1 cellular context compared by ENCODE assay signal in genomic region chr1:236063919-236064673, GRCh38.
A peak's percentile ranks its signal among the peaks of the same experiment; 100 is the strongest.
TF ChIP-seq lines count a peak whose summit lies in the region.

No MANE protein-coding gene starts in this region.

TF ChIP-seq in HepG2, 621 proteins besides CTCF, POLR2A, EP300 and RAD21 (continued from another document and continues in another):
- TF ChIP-seq HOMEZ (CRISPR knock-in tag; IDR thresholded peaks at IDR 0.05; ENCODE audit: low read depth) (peak; percentile 60; the same call in 1 of the 2 replicates), TRAFD1 (CRISPR knock-in tag; IDR thresholded peaks at IDR 0.05; ENCODE audit: borderline replicate concordance) (peak; percentile 37; the same call in 1 of the 2 replicates), ZFYVE20 (CRISPR knock-in tag; IDR thresholded peaks at IDR 0.05; ENCODE audit: borderline replicate concordance, low read depth) (no peak), ZMYM4 (CRISPR knock-in tag; IDR thresholded peaks at IDR 0.05) (peak; percentile 73; the same call in 1 of the 2 replicates), TBX2 (CRISPR knock-in tag; IDR thresholded peaks at IDR 0.05; ENCODE audit: borderline replicate concordance) (peak; percentile 87; the same call in 1 of the 2 replicates), ZBTB1 (CRISPR knock-in tag; IDR thresholded peaks at IDR 0.05; ENCODE audit: borderline replicate concordance) (no peak), KLF9 (CRISPR knock-in tag; IDR thresholded peaks at IDR 0.05; ENCODE audit: low read depth) (peak; percentile 87; the same call in 1 of the 2 replicates), DMTF1 (CRISPR knock-in tag; IDR thresholded peaks at IDR 0.05) (peak; percentile 94; the same call in 1 of the 2 replicates), RBM39 (IDR thresholded peaks at IDR 0.05; ENCODE audit: low read depth, low read length, poor library complexity, severe bottlenecking) (peak; percentile 37), ISL2 (CRISPR knock-in tag; IDR thresholded peaks at IDR 0.05) (peak; percentile 72; the same call in 1 of the 2 replicates), ZKSCAN5 (CRISPR knock-in tag; IDR thresholded peaks at IDR 0.05) (no peak), ZNF691 (CRISPR knock-in tag; IDR thresholded peaks at IDR 0.05; ENCODE audit: borderline replicate concordance, low read depth) (peak; percentile 97; the same call in 1 of the 2 replicates), MTF1 (CRISPR knock-in tag; IDR thresholded peaks at IDR 0.05) (peak; percentile 88; the same call in 1 of the 2 replicates), ZNF143 (CRISPR knock-in tag; IDR thresholded peaks at IDR 0.05) (peak; percentile 79), ZMAT5 (CRISPR knock-in tag; IDR thresholded peaks at IDR 0.05; ENCODE audit: borderline replicate concordance, low read depth) (no peak), FOXP1 (IDR thresholded peaks at IDR 0.05) (no peak), FOXP1 (CRISPR knock-in tag; IDR thresholded peaks at IDR 0.05) (peak; percentile 55; the same call in 1 of the 2 replicates), ZNF674 (CRISPR knock-in tag; IDR thresholded peaks at IDR 0.05; ENCODE audit: low read depth) (no peak), GABPA (IDR thresholded peaks at IDR 0.05; ENCODE audit: low read depth, low read length) (peak; percentile 40), GABPA (CRISPR knock-in tag; IDR thresholded peaks at IDR 0.05; ENCODE audit: low read depth) (peak; percentile 87), ZNF549 (CRISPR knock-in tag; IDR thresholded peaks at IDR 0.05) (peak; percentile 30; the same call in 1 of the 2 replicates), SMC3 (IDR thresholded peaks at IDR 0.05; ENCODE audit: low read length) (0 out of 2 replicates have a peak, but pooled peaks have one; percentile 12), RCOR2 (CRISPR knock-in tag; IDR thresholded peaks at IDR 0.05) (peak; percentile 75), YEATS4 (CRISPR knock-in tag; IDR thresholded peaks at IDR 0.05; ENCODE audit: borderline replicate concordance) (peak; percentile 84; the same call in 1 of the 2 replicates), SMARCE1 (IDR thresholded peaks at IDR 0.05; ENCODE audit: borderline replicate concordance) (no peak), ZFP82 (CRISPR knock-in tag; IDR thresholded peaks at IDR 0.05; ENCODE audit: borderline replicate concordance) (no peak), SMAD1 (CRISPR knock-in tag; IDR thresholded peaks at IDR 0.05; ENCODE audit: borderline replicate concordance, low read depth) (0 out of 2 replicates have a peak, but pooled peaks have one; percentile 33), SRSF1 (optimal IDR thresholded peaks at IDR 0.05; ENCODE audit: low read depth, low read length) (peak; percentile 27), SIN3A (IDR thresholded peaks at IDR 0.05; ENCODE audit: borderline replicate concordance, low read depth, low read length) (peak; percentile 79; the same call in 1 of the 2 replicates), ZNF232 (CRISPR knock-in tag; IDR thresholded peaks at IDR 0.05; ENCODE audit: borderline replicate concordance) (peak; percentile 86; the same call in 1 of the 2 replicates), ZNF256 (CRISPR knock-in tag; conservative IDR thresholded peaks at IDR 0.05) (peak; percentile 62; the same call in 1 of the 2 replicates), ETV6 (CRISPR knock-in tag; conservative IDR thresholded peaks at IDR 0.05) (peak; percentile 84; the same call in 1 of the 2 replicates), FOXJ3 (CRISPR knock-in tag; IDR thresholded peaks at IDR 0.05; ENCODE audit: borderline replicate concordance) (peak; percentile 84), ZNF329 (CRISPR knock-in tag; IDR thresholded peaks at IDR 0.05; ENCODE audit: low read depth) (peak; percentile 55; the same call in 1 of the 2 replicates), ARID3A (IDR thresholded peaks at IDR 0.05; ENCODE audit: low read depth, low read length) (no peak), ZNF720 (CRISPR knock-in tag; IDR thresholded peaks at IDR 0.05) (no peak), CCAR2 (optimal IDR thresholded peaks at IDR 0.05; ENCODE audit: low read depth, low read length) (no peak), ZNF660 (CRISPR knock-in tag; IDR thresholded peaks at IDR 0.05; ENCODE audit: borderline replicate concordance, low read depth) (no peak), CERS6 (CRISPR knock-in tag; IDR thresholded peaks at IDR 0.05) (peak; percentile 34; the same call in 1 of the 2 replicates), PAX8 (CRISPR knock-in tag; IDR thresholded peaks at IDR 0.05; ENCODE audit: borderline replicate concordance) (0 out of 2 replicates have a peak, but pooled peaks have one; percentile 61), HOXA5 (CRISPR knock-in tag; IDR thresholded peaks at IDR 0.05) (peak; percentile 82; the same call in 1 of the 2 replicates), ZBTB7A (CRISPR knock-in tag; IDR thresholded peaks at IDR 0.05) (peak; percentile 42), NFE2 (CRISPR knock-in tag; IDR thresholded peaks at IDR 0.05) (no peak), ZBTB43 (CRISPR knock-in tag; conservative IDR thresholded peaks at IDR 0.05) (peak; percentile 95), HOXD1 (CRISPR knock-in tag; IDR thresholded peaks at IDR 0.05) (peak; percentile 91), GFI1 (CRISPR knock-in tag; IDR thresholded peaks at IDR 0.05; ENCODE audit: borderline replicate concordance) (peak; percentile 81; the same call in 1 of the 2 replicates), THAP9 (CRISPR knock-in tag; IDR thresholded peaks at IDR 0.05; ENCODE audit: borderline replicate concordance) (peak; percentile 85; the same call in 1 of the 2 replicates), NFE2L1 (CRISPR knock-in tag; IDR thresholded peaks at IDR 0.05; ENCODE audit: borderline replicate concordance) (no peak), ZBTB37 (CRISPR knock-in tag; IDR thresholded peaks at IDR 0.05) (peak; percentile 54; the same call in 1 of the 2 replicates)
